In the genomic region with DNA sequence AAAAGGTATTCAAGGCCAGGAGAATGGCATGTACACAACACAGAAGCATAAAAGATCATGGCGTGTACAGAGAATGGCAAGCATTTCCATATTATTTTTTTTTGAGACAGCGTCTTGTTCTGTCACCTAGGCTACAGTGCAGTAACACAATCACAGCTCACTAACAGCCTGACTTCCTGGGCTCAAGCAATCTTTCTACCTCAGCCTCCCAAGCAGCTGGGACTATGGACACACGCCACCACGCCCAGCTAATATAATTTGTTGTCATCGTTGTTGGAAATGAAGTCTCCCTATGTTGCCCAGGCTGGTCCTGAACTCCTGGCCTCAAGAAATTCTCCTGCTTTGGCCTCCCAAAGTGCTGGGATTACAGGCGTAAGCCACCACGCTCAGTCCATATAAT, we compare ENCODE assay signal across 37 cellular contexts. TPM values are rescaled to one million over a fixed set of nuclear protein-coding genes. Genes with fewer than 3 reads are reported as not detected.
DNase-seq lines count a peak whose midpoint lies in the region; ATAC-seq, FAIRE-seq and TF ChIP-seq lines count a peak whose summit lies in the region.
"Had no signal": no experiment of that assay in that cellular context is flagged by ENCODE, and none has a peak within 500 bp of the region (broad histone marks: within the 10 kb centered on the region; RNA-seq: fewer than 3 reads in every experiment).

No MANE protein-coding gene starts in this region.

- H3K4me1 ChIP-seq in mucosa of descending colon (ENCODE audit: low read depth) (no peaks in the 10 kb centered on the region), small intestine (ENCODE audit: control insufficient read depth in 2 of 2, insufficient read depth in 1 of 2, low read depth in 1 of 2, low read length in 1 of 2) (no peaks in the 10 kb centered on the region)
- H3K4me1 ChIP-seq: A549, BE2C, BLaER1, Caco-2 had no signal

- no peaks in the 10 kb centered on the region for H3K4me1 Mint-ChIP-seq in activated T-cell treated with anti-CD3 and anti-CD28 coated beads, Interleukin-2, amount 50 U/mL, for 24 hours (ENCODE audit: low read depth)
- H3K4me1 Mint-ChIP-seq in activated T-cell treated with anti-CD3 and anti-CD28 coated beads, Interleukin-2, amount 50 U/mL, for 4 hours (ENCODE audit: low read depth): no peaks in the 10 kb centered on the region
- H3K4me1 Mint-ChIP-seq: B cell, CD14-positive monocyte had no signal

- no peak for ATAC-seq in activated T-cell treated with anti-CD3 and anti-CD28 coated beads, Interleukin-2, amount 50 U/mL, for 4 hours
- ATAC-seq in left colon: peak; percentile 73
- ATAC-seq in mucosa of descending colon: peak; percentile 67
- ATAC-seq: A549; CD8-positive, alpha-beta T cell had no signal

- H3K27me3 ChIP-seq in small intestine (ENCODE audit: control insufficient read depth in 2 of 2, insufficient read depth in 2 of 2, low read length in 2 of 2): no peaks in the 10 kb centered on the region
- H3K27me3 ChIP-seq: BE2C; BLaER1; BLaER1 treated with 17β-estradiol and CSF1 and Interleukin-3, amounts not matched to agents 10 nM and 100 nM had no signal

- peak overlapping the region; percentile 11 for H3K27ac Mint-ChIP-seq in activated T-cell treated with anti-CD3 and anti-CD28 coated beads, Interleukin-2, amount 50 U/mL, for 24 hours
- H3K27ac Mint-ChIP-seq: B cell; CD14-positive monocyte; CD4-positive, alpha-beta T cell; CD8-positive, alpha-beta T cell had no signal

- DNase-seq in activated T-cell treated with anti-CD3 and anti-CD28 coated beads, Interleukin-2, amount 50 U/mL, for 24 hours: no peak
- no peak for DNase-seq in activated T-cell treated with anti-CD3 and anti-CD28 coated beads, Interleukin-2, amount 50 U/mL, for 4 hours
- DNase-seq in left colon (no peak), mucosa of descending colon (no peak), small intestine (peak; percentile 2), NCI-H748 treated with DMSO at 0.1 percent for 48 hours (lab: John Stamatoyannopoulos, UW) (no peak), AG08395 (ENCODE audit: low spot score) (no peak), midbrain (lab: John Stamatoyannopoulos, UW) (no peak)
- DNase-seq: 8988T; ACHN; AML-193; BE2C; C1 segment of cervical spinal cord; Caco-2; Calu3; CD4-positive, alpha-beta memory T cell; CD4-positive, alpha-beta T cell; CD4-positive, CD25-positive, alpha-beta regulatory T cell; CD8-positive, alpha-beta memory T cell; CD8-positive, alpha-beta T cell; COR-L47; DMS 273 treated with DMSO at 0.1 percent for 48 hours; DMS153; DMS53; DMS79; DMS79 treated with DMSO at 0.1 percent for 48 hours; DND-41; EL had no signal

- no peak overlapping the region for H3K4me3 Mint-ChIP-seq in activated T-cell treated with anti-CD3 and anti-CD28 coated beads, Interleukin-2, amount 50 U/mL, for 24 hours
- no peak overlapping the region for H3K4me3 Mint-ChIP-seq in activated T-cell treated with anti-CD3 and anti-CD28 coated beads, Interleukin-2, amount 50 U/mL, for 4 hours
- H3K4me3 Mint-ChIP-seq: B cell; CD14-positive monocyte; CD4-positive, alpha-beta memory T cell; CD4-positive, alpha-beta T cell; CD4-positive, CD25-positive, alpha-beta regulatory T cell; CD8-positive, alpha-beta memory T cell; CD8-positive, alpha-beta T cell had no signal

- peaks cover 95% of the 10 kb centered on the region for H3K36me3 Mint-ChIP-seq in activated T-cell treated with anti-CD3 and anti-CD28 coated beads, Interleukin-2, amount 50 U/mL, for 24 hours (ENCODE audit: low read depth)
- H3K36me3 Mint-ChIP-seq in activated T-cell treated with anti-CD3 and anti-CD28 coated beads, Interleukin-2, amount 50 U/mL, for 4 hours (ENCODE audit: insufficient read depth): peaks cover 49% of the 10 kb centered on the region

- H3K36me3 ChIP-seq in mucosa of descending colon (ENCODE audit: low read depth) (no peaks in the 10 kb centered on the region), small intestine (ENCODE audit: control insufficient read depth in 2 of 2, insufficient read depth in 2 of 2, low read length in 2 of 2) (peaks cover 15% of the 10 kb centered on the region in 2 donors)

- FAIRE-seq in small intestine (lab: Jason Lieb, UNC): no peak
- FAIRE-seq: A204.1, A549, D721Med had no signal

- intact Hi-C loops in left colon (cut with DNase I, micrococcal nuclease): no loop called here
- intact Hi-C loops in mucosa of descending colon (cut with DNase I, micrococcal nuclease): no loop called here

- no peak overlapping the region for H3K27ac ChIP-seq in small intestine (ENCODE audit: low read depth in 1 of 2, low read length in 1 of 2)
- H3K27ac ChIP-seq: 22Rv1; A549; BLaER1; BLaER1 treated with 17β-estradiol and CSF1 and Interleukin-3, amounts not matched to agents 10 nM and 100 nM; C4-2B had no signal

- no peak overlapping the region for H3K4me3 ChIP-seq in mucosa of descending colon
- H3K4me3 ChIP-seq in small intestine (ENCODE audit: low read depth in 1 of 2, low read length in 2 of 2): no peak overlapping the region
- H3K4me3 ChIP-seq: A549; BLaER1; BLaER1 treated with 17β-estradiol and CSF1 and Interleukin-3, amounts not matched to agents 10 nM and 100 nM had no signal

- TF ChIP-seq CTCF in mucosa of descending colon (IDR thresholded peaks at IDR 0.05): no peak

- H3K27me3 Mint-ChIP-seq in activated T-cell treated with anti-CD3 and anti-CD28 coated beads, Interleukin-2, amount 50 U/mL, for 24 hours: no peaks in the 10 kb centered on the region
- no peaks in the 10 kb centered on the region for H3K27me3 Mint-ChIP-seq in activated T-cell treated with anti-CD3 and anti-CD28 coated beads, Interleukin-2, amount 50 U/mL, for 4 hours (ENCODE audit: low read depth)
- H3K27me3 Mint-ChIP-seq: B cell; CD4-positive, alpha-beta memory T cell; CD4-positive, alpha-beta T cell; CD4-positive, CD25-positive, alpha-beta regulatory T cell; CD8-positive, alpha-beta memory T cell had no signal

- no peaks in the 10 kb centered on the region for H3K9me3 Mint-ChIP-seq in activated T-cell treated with anti-CD3 and anti-CD28 coated beads, Interleukin-2, amount 50 U/mL, for 24 hours
- no peaks in the 10 kb centered on the region for H3K9me3 Mint-ChIP-seq in activated T-cell treated with anti-CD3 and anti-CD28 coated beads, Interleukin-2, amount 50 U/mL, for 4 hours
- H3K9me3 Mint-ChIP-seq: CD14-positive monocyte; CD4-positive, alpha-beta memory T cell; CD4-positive, alpha-beta T cell; CD4-positive, CD25-positive, alpha-beta regulatory T cell; CD8-positive, alpha-beta memory T cell; CD8-positive, alpha-beta T cell had no signal

- no peaks in the 10 kb centered on the region for H3K9me3 ChIP-seq in mucosa of descending colon
- no peaks in the 10 kb centered on the region for H3K9me3 ChIP-seq in small intestine (ENCODE audit: control insufficient read depth, low read depth)
- H3K9me3 ChIP-seq: A549; BE2C; BLaER1; BLaER1 treated with 17β-estradiol and CSF1 and Interleukin-3, amounts not matched to agents 10 nM and 100 nM; Caco-2 had no signal

- WGBS in small intestine, 3 donors: 91 to 94% (median 94%) methylated on average over 7 of the region's 7 CpGs

RNA-seq across cellular contexts. Expression of a gene that starts 27.3 kb away (rescaled TPM):
- 100 to 1,000 TPM; 182 to 207 (median 183) TPM for total RNA-seq in activated T-cell treated with anti-CD3 and anti-CD28 coated beads, Interleukin-2, amount 50 U/mL, for 4 hours
- total RNA-seq in left colon (100 to 1,000 TPM in 1 of 2 donors, 10 to 100 TPM in 1; 97.5 to 114 TPM), mucosa of descending colon (100 to 1,000 TPM in 1 of 3 donors, 10 to 100 TPM in 2; 93.7 to 106 (median 99.9) TPM)
- 10 to 100 TPM; 44.3 to 62.4 (median 48.9) TPM for polyA plus RNA-seq in small intestine

RNA-seq across cellular contexts. Expression of a gene that starts 27.9 kb away (rescaled TPM):
- total RNA-seq in activated T-cell treated with anti-CD3 and anti-CD28 coated beads, Interleukin-2, amount 50 U/mL, for 4 hours: under 1 TPM; 0.28 to 0.43 (median 0.37) TPM
- total RNA-seq in left colon (1 to 10 TPM in 1 of 2 donors, under 1 TPM in 1; 0.98 to 1.2 TPM), mucosa of descending colon (1 to 10 TPM in 2 of 3 donors, under 1 TPM in 1; 0.94 to 2.0 (median 1.2) TPM)
- polyA plus RNA-seq in small intestine: under 1 TPM in 2 of 3 donors, not detected in 1; 0.45 TPM
- polyA plus RNA-seq: CD8-positive, alpha-beta memory T cell had no signal

RNA-seq across cellular contexts. Expression of a gene that starts 46.8 kb away (rescaled TPM):
- 1 to 10 TPM in 1 of 3 donors, under 1 TPM in 2; 0.76 to 1.3 (median 0.95) TPM for total RNA-seq in activated T-cell treated with anti-CD3 and anti-CD28 coated beads, Interleukin-2, amount 50 U/mL, for 4 hours
- total RNA-seq in left colon: 1 to 10 TPM; 1.5 to 1.9 TPM
- 1 to 10 TPM; 1.8 to 2.8 (median 2.7) TPM for total RNA-seq in mucosa of descending colon
- 1 to 10 TPM in 2 of 3 donors, under 1 TPM in 1; 0.91 to 1.8 (median 1.6) TPM for polyA plus RNA-seq in small intestine
- polyA plus RNA-seq: CD14-positive monocyte had no signal

Comparison
In these comparisons a context has a peak if more than half of its experiments do, and no peak if none do; other contexts are left out.
1. ATAC-seq: peak in left colon (single experiment) and mucosa of descending colon (single experiment); none in activated T-cell treated with anti-CD3 and anti-CD28 coated beads, Interleukin-2, amount 50 U/mL, for 4 hours (0 of 2).